ENCODE assay signal across 20 cellular contexts in genomic region chr10:86064931-86065662, GRCh38.
"Had no signal": no experiment of that assay in that cellular context is flagged by ENCODE, and none has a peak within 500 bp of the region (broad histone marks: within the 10 kb centered on the region; RNA-seq: fewer than 3 reads in every experiment).

No MANE protein-coding gene starts in this region.

- H3K9me3 Mint-ChIP-seq: naive thymus-derived CD8-positive, alpha-beta T cell; neural crest cell had no signal

- H3K27ac ChIP-seq: dorsolateral prefrontal cortex, heart left ventricle, parathyroid adenoma, prostate gland, tibial nerve, upper lobe of right lung, vagina had no signal

- H3K9me3 ChIP-seq: heart left ventricle, mucosa of descending colon, prostate gland, tibial nerve, upper lobe of right lung, vagina had no signal

- H3K36me3 Mint-ChIP-seq: naive thymus-derived CD8-positive, alpha-beta T cell had no signal

- H3K4me3 ChIP-seq: dorsolateral prefrontal cortex, heart left ventricle, mucosa of descending colon, prostate gland, tibial nerve, upper lobe of right lung, vagina had no signal

- H3K27me3 ChIP-seq: dorsolateral prefrontal cortex, tibial nerve, upper lobe of right lung, vagina had no signal

- H3K4me1 Mint-ChIP-seq: naive thymus-derived CD8-positive, alpha-beta T cell; neural crest cell had no signal

- ATAC-seq: esophagus mucosa; heart left ventricle; mucosa of descending colon; naive thymus-derived CD8-positive, alpha-beta T cell; upper lobe of right lung had no signal

- H3K27ac Mint-ChIP-seq: naive thymus-derived CD8-positive, alpha-beta T cell had no signal

- H3K4me3 Mint-ChIP-seq: naive thymus-derived CD8-positive, alpha-beta T cell; neural crest cell had no signal

- H3K36me3 ChIP-seq: heart left ventricle, prostate gland, tibial nerve, upper lobe of right lung, vagina had no signal

- H3K4me1 ChIP-seq: heart left ventricle, parathyroid adenoma, prostate gland, tibial nerve, upper lobe of right lung, vagina had no signal

- DNase-seq: cortex of kidney; effector CD8-positive, alpha-beta T cell; heart left ventricle; hippocampal formation; kidney glomerular epithelial cell; mammary epithelial cell; mucosa of descending colon; naive thymus-derived CD8-positive, alpha-beta T cell; occipital lobe; small intestine; stimulated activated CD4-positive, alpha-beta T cell treated with anti-CD3 and anti-CD28 coated beads, Interleukin-2, amount 100 ng/mL, for 48 hours; stimulated activated naive CD4-positive, alpha-beta T cell treated with Interleukin-2 at 50 U/mL for 16 hours had no signal
